Comparison of ENCODE assay signal across 1 cellular context in genomic region chr13:32142956-32143375, GRCh38.
TF ChIP-seq lines count a peak whose summit lies in the region.

No MANE protein-coding gene starts in this region.

TF ChIP-seq in HepG2, 621 proteins besides CTCF, POLR2A, EP300 and RAD21 (continued from another document and continues in another):
- TF ChIP-seq ZBTB49 (CRISPR knock-in tag; IDR thresholded peaks at IDR 0.05; ENCODE audit: borderline replicate concordance) = no peak
- TF ChIP-seq DZIP1 (CRISPR knock-in tag; IDR thresholded peaks at IDR 0.05) = no peak
- no peak for TF ChIP-seq SNAI1 (CRISPR knock-in tag; IDR thresholded peaks at IDR 0.05; ENCODE audit: borderline replicate concordance)
- TF ChIP-seq MYPOP (CRISPR knock-in tag; IDR thresholded peaks at IDR 0.05) = peak; percentile 63; the same call in 1 of the 2 replicates
- TF ChIP-seq PBX2 (CRISPR knock-in tag; IDR thresholded peaks at IDR 0.05) = no peak
- TF ChIP-seq ZNF550 (CRISPR knock-in tag; IDR thresholded peaks at IDR 0.05; ENCODE audit: borderline replicate concordance) = no peak
- no peak for TF ChIP-seq ZNF572 (CRISPR knock-in tag; IDR thresholded peaks at IDR 0.05)
- TF ChIP-seq ZSCAN29 (CRISPR knock-in tag; conservative IDR thresholded peaks at IDR 0.05) = no peak
- TF ChIP-seq GATAD2A (CRISPR knock-in tag; IDR thresholded peaks at IDR 0.05) = peak; percentile 100
- no peak for TF ChIP-seq SNAPC5 (CRISPR knock-in tag; IDR thresholded peaks at IDR 0.05; ENCODE audit: borderline replicate concordance)
- no peak for TF ChIP-seq ZNF484 (CRISPR knock-in tag; IDR thresholded peaks at IDR 0.05; ENCODE audit: borderline replicate concordance, low read depth)
- peak; percentile 92 for TF ChIP-seq HOXA5 (CRISPR knock-in tag; IDR thresholded peaks at IDR 0.05)
- no peak for TF ChIP-seq TIGD3 (CRISPR knock-in tag; IDR thresholded peaks at IDR 0.05; ENCODE audit: borderline replicate concordance)
- no peak for TF ChIP-seq SRSF9 (IDR thresholded peaks at IDR 0.05; ENCODE audit: borderline replicate concordance, insufficient read depth, low read depth, low read length, poor library complexity, severe bottlenecking)
- no peak for TF ChIP-seq ZNF639 (CRISPR knock-in tag; conservative IDR thresholded peaks at IDR 0.05)
- TF ChIP-seq HNRNPL (IDR thresholded peaks at IDR 0.05; ENCODE audit: low read depth, low read length) = no peak
- TF ChIP-seq ZNF333 (CRISPR knock-in tag; IDR thresholded peaks at IDR 0.05; ENCODE audit: borderline replicate concordance) = no peak
- no peak for TF ChIP-seq ZNF251 (CRISPR knock-in tag; IDR thresholded peaks at IDR 0.05)
- TF ChIP-seq ZNF709 (CRISPR knock-in tag; IDR thresholded peaks at IDR 0.05) = no peak
- TF ChIP-seq ZBTB3 (CRISPR knock-in tag; IDR thresholded peaks at IDR 0.05; ENCODE audit: borderline replicate concordance, low read depth) = no peak
- no peak for TF ChIP-seq ZNF766 (CRISPR knock-in tag; IDR thresholded peaks at IDR 0.05; ENCODE audit: borderline replicate concordance)
- TF ChIP-seq FOSL1 (CRISPR knock-in tag; IDR thresholded peaks at IDR 0.05; ENCODE audit: borderline replicate concordance) = no peak
- peak; percentile 81 for TF ChIP-seq MEF2D (CRISPR knock-in tag; IDR thresholded peaks at IDR 0.05)
- TF ChIP-seq DMTF1 (CRISPR knock-in tag; IDR thresholded peaks at IDR 0.05) = no peak
- no peak for TF ChIP-seq ZFP82 (CRISPR knock-in tag; IDR thresholded peaks at IDR 0.05; ENCODE audit: borderline replicate concordance)
- peak; percentile 17; the same call in 1 of the 2 replicates for TF ChIP-seq SRF (IDR thresholded peaks at IDR 0.05; ENCODE audit: low read depth, low read length)
- TF ChIP-seq RXRA (CRISPR knock-in tag; IDR thresholded peaks at IDR 0.05) = peak; percentile 87; the same call in 1 of the 2 replicates
- TF ChIP-seq HHEX (CRISPR knock-in tag; IDR thresholded peaks at IDR 0.05) = peak; percentile 49; the same call in 1 of the 2 replicates
- TF ChIP-seq SOX6 (IDR thresholded peaks at IDR 0.05) = no peak
- TF ChIP-seq SOX6 (CRISPR knock-in tag; IDR thresholded peaks at IDR 0.05) = peak; percentile 96
- TF ChIP-seq NFRKB (IDR thresholded peaks at IDR 0.05) = no peak
- TF ChIP-seq MAFG (CRISPR knock-in tag; IDR thresholded peaks at IDR 0.05) = no peak
- TF ChIP-seq HIC2 (CRISPR knock-in tag; IDR thresholded peaks at IDR 0.05; ENCODE audit: low read depth) = peak; percentile 44; the same call in 1 of the 2 replicates
- TF ChIP-seq MTERF4 (CRISPR knock-in tag; IDR thresholded peaks at IDR 0.05) = no peak
- TF ChIP-seq JUN (CRISPR knock-in tag; IDR thresholded peaks at IDR 0.05) = 0 out of 2 replicates have a peak, but pooled peaks have one; percentile 58
- TF ChIP-seq RFX5 (IDR thresholded peaks at IDR 0.05; ENCODE audit: low read depth, low read length) = no peak
- TF ChIP-seq ZMYM4 (CRISPR knock-in tag; IDR thresholded peaks at IDR 0.05) = peak; percentile 95
- TF ChIP-seq ZKSCAN5 (CRISPR knock-in tag; IDR thresholded peaks at IDR 0.05) = peak; percentile 68; the same call in 1 of the 2 replicates
- TF ChIP-seq CBX2 (IDR thresholded peaks at IDR 0.05; ENCODE audit: low read depth, low read length) = no peak
- no peak for TF ChIP-seq CBX2 (CRISPR knock-in tag; IDR thresholded peaks at IDR 0.05; ENCODE audit: low read depth)
- TF ChIP-seq ZNF773 (CRISPR knock-in tag; IDR thresholded peaks at IDR 0.05; ENCODE audit: borderline replicate concordance) = no peak
- no peak for TF ChIP-seq TMF1 (CRISPR knock-in tag; IDR thresholded peaks at IDR 0.05; ENCODE audit: low read depth)
- no peak for TF ChIP-seq ZNF740 (CRISPR knock-in tag; IDR thresholded peaks at IDR 0.05)
- no peak for TF ChIP-seq ZNF597 (CRISPR knock-in tag; IDR thresholded peaks at IDR 0.05)
- TF ChIP-seq SRSF1 (optimal IDR thresholded peaks at IDR 0.05; ENCODE audit: low read depth, low read length) = no peak
- no peak for TF ChIP-seq HNRNPH1 (optimal IDR thresholded peaks at IDR 0.05; ENCODE audit: low read depth, low read length)
- peak; percentile 64; the same call in 1 of the 2 replicates for TF ChIP-seq ZNF350 (CRISPR knock-in tag; IDR thresholded peaks at IDR 0.05; ENCODE audit: borderline replicate concordance, low read depth)
- peak; percentile 17; the same call in 1 of the 2 replicates for TF ChIP-seq ZFX (CRISPR knock-in tag; IDR thresholded peaks at IDR 0.05; ENCODE audit: low read depth)
- TF ChIP-seq ATF5 (CRISPR knock-in tag; IDR thresholded peaks at IDR 0.05; ENCODE audit: low read depth) = no peak
